In genomic region chr12:87369161-87369560, GRCh38 we compare ENCODE assay signal across 26 cellular contexts.
"Had no signal": no experiment of that assay in that cellular context is flagged by ENCODE, and none has a peak within 500 bp of the region (broad histone marks: within the 10 kb centered on the region; RNA-seq: fewer than 3 reads in every experiment).

No MANE protein-coding gene starts in this region.

- H3K4me2 ChIP-seq: neural progenitor cell had no signal

- H3K9me3 Mint-ChIP-seq: nephron had no signal

- H3K9ac ChIP-seq: neural progenitor cell, parathyroid adenoma had no signal

- H3K79me2 ChIP-seq: parathyroid adenoma had no signal

- H3K27ac Mint-ChIP-seq: nephron; neural progenitor cell; progenitor cell of endocrine pancreas; stimulated activated effector memory CD8-positive, alpha-beta T cell treated with anti-CD3 and anti-CD28 coated beads, Interleukin-12 subunit alpha, Interleukin-12 subunit beta, amount 100 ng/mL, for 72 hours; stimulated activated naive B cell treated with anti-CD40 and anti-IgM and Interleukin-4, amounts not matched to agents 10 μg/mL and 1 μg/mL and 100 μg/mL, for 72 hours; stimulated activated naive CD8-positive, alpha-beta T cell treated with anti-CD3 and anti-CD28 coated beads, Interleukin-15, Interleukin-2, amounts not matched to agents 100 ng/mL and 50 ng/mL, for 24 hours had no signal

- H3K27me3 Mint-ChIP-seq: progenitor cell of endocrine pancreas; stimulated activated naive B cell treated with anti-CD40 and anti-IgM and Interleukin-4, amounts not matched to agents 10 μg/mL and 1 μg/mL and 100 μg/mL, for 72 hours; stimulated activated naive CD8-positive, alpha-beta T cell treated with anti-CD3 and anti-CD28 coated beads, Interleukin-15, Interleukin-2, amounts not matched to agents 100 ng/mL and 50 ng/mL, for 24 hours had no signal

- H3K9me3 ChIP-seq: ovary, psoas muscle, right lobe of liver, sigmoid colon, thoracic aorta, thyroid gland, tibial nerve, upper lobe of left lung, vagina had no signal

- H3K36me3 ChIP-seq: neural progenitor cell, ovary, right lobe of liver, sigmoid colon, stomach, thoracic aorta, thyroid gland, tibial nerve, upper lobe of left lung, vagina had no signal

- H3K4me3 Mint-ChIP-seq: nephron; neural progenitor cell; stimulated activated effector memory CD8-positive, alpha-beta T cell treated with anti-CD3 and anti-CD28 coated beads, Interleukin-12 subunit alpha, Interleukin-12 subunit beta, amount 100 ng/mL, for 72 hours; stimulated activated naive B cell treated with anti-CD40 and anti-IgM and Interleukin-4, amounts not matched to agents 10 μg/mL and 1 μg/mL and 100 μg/mL, for 72 hours; stimulated activated naive CD8-positive, alpha-beta T cell treated with anti-CD3 and anti-CD28 coated beads, Interleukin-15, Interleukin-2, amounts not matched to agents 100 ng/mL and 50 ng/mL, for 24 hours had no signal

- H3K4me1 Mint-ChIP-seq: nephron; stimulated activated effector memory CD8-positive, alpha-beta T cell treated with anti-CD3 and anti-CD28 coated beads, Interleukin-12 subunit alpha, Interleukin-12 subunit beta, amount 100 ng/mL, for 72 hours; stimulated activated naive B cell treated with anti-CD40 and anti-IgM and Interleukin-4, amounts not matched to agents 10 μg/mL and 1 μg/mL and 100 μg/mL, for 72 hours had no signal

- H3K27ac ChIP-seq: neural progenitor cell, ovary, parathyroid adenoma, psoas muscle, right lobe of liver, sigmoid colon, stomach, thoracic aorta, thyroid gland, tibial nerve, upper lobe of left lung, vagina had no signal

- H2AFZ ChIP-seq: neural progenitor cell, parathyroid adenoma had no signal

- H3K4me3 ChIP-seq: neural progenitor cell, ovary, psoas muscle, right lobe of liver, sigmoid colon, stomach, thoracic aorta, thyroid gland, tibial nerve, upper lobe of left lung, vagina had no signal

- DNase-seq: occipital lobe; ovary; posterior cingulate gyrus; psoas muscle; right cardiac atrium; right lobe of liver; sigmoid colon; small intestine; stimulated activated CD4-positive, alpha-beta T cell treated with anti-CD3 and anti-CD28 coated beads, Interleukin-15, amount 100 ng/mL, for 24 hours; stimulated activated CD4-positive, alpha-beta T cell treated with anti-CD3 and anti-CD28 coated beads, Interleukin-2, amount 100 ng/mL, for 24 hours; stimulated activated CD4-positive, alpha-beta T cell treated with anti-CD3 and anti-CD28 coated beads, Interleukin-2, amount 100 ng/mL, for 48 hours; stimulated activated CD4-positive, alpha-beta T cell treated with anti-CD3 and anti-CD28 coated beads, Interleukin-4, amount 100 ng/mL, for 24 hours; stimulated activated naive B cell treated with anti-CD40 and anti-IgM and Interleukin-4, amounts not matched to agents 10 μg/mL and 1 μg/mL and 100 μg/mL, for 72 hours; stimulated activated naive CD4-positive, alpha-beta T cell treated with Interleukin-2 at 50 U/mL for 16 hours; stomach; thyroid gland; upper lobe of left lung had no signal

- H3K27me3 ChIP-seq: neural progenitor cell, ovary, right lobe of liver, sigmoid colon, stomach, thyroid gland, tibial nerve, upper lobe of left lung, vagina had no signal

- H3K4me1 ChIP-seq: neural progenitor cell, parathyroid adenoma, psoas muscle, right lobe of liver, sigmoid colon, stomach, thyroid gland, tibial nerve, upper lobe of left lung, vagina had no signal

- H3K36me3 Mint-ChIP-seq: neural progenitor cell; stimulated activated effector memory CD8-positive, alpha-beta T cell treated with anti-CD3 and anti-CD28 coated beads, Interleukin-12 subunit alpha, Interleukin-12 subunit beta, amount 100 ng/mL, for 72 hours; stimulated activated naive B cell treated with anti-CD40 and anti-IgM and Interleukin-4, amounts not matched to agents 10 μg/mL and 1 μg/mL and 100 μg/mL, for 72 hours had no signal
